8 cellular contexts compared by ENCODE assay signal in genomic region chr17:76014100-76014924, GRCh38. TPM values are rescaled to one million over a fixed set of nuclear protein-coding genes. Genes with fewer than 3 reads are reported as not detected.
DNase-seq lines count a peak whose midpoint lies in the region; ATAC-seq and TF ChIP-seq lines count a peak whose summit lies in the region.

No MANE protein-coding gene starts in this region.

- intact Hi-C loops in left ventricle myocardium superior (cut with micrococcal nuclease) (no loop called here), sigmoid colon (cut with DNase I) (loop anchor here (2.0 kb wide), 1 partner anchor 58 kb away; the partner anchor contains the start of gene SRP68)

- H3K9me3 Mint-ChIP-seq in activated naive CD8-positive, alpha-beta T cell treated with anti-CD3 and anti-CD28 coated beads, Interleukin-2, amount 50 U/mL, for 24 hours: no peaks in the 10 kb centered on the region

- H3K36me3 Mint-ChIP-seq in activated naive CD8-positive, alpha-beta T cell treated with anti-CD3 and anti-CD28 coated beads, Interleukin-2, amount 50 U/mL, for 24 hours (ENCODE audit: low read depth): no peaks in the 10 kb centered on the region

- H3K27ac ChIP-seq in 22Rv1 (no peak overlapping the region), sigmoid colon (peak overlapping the region in 1 of 4 donors; percentile 6)

- no peaks in the 10 kb centered on the region for H3K36me3 ChIP-seq in sigmoid colon

- peaks cover 4% of the 10 kb centered on the region for H3K4me1 Mint-ChIP-seq in activated naive CD8-positive, alpha-beta T cell treated with anti-CD3 and anti-CD28 coated beads, Interleukin-2, amount 50 U/mL, for 24 hours

- H3K4me1 ChIP-seq in sigmoid colon: peaks cover 0 to 16% (median 9%) of the 10 kb centered on the region in 4 donors

- H3K27me3 ChIP-seq in sigmoid colon: no peaks in the 10 kb centered on the region

- TF ChIP-seq POLR2A in sigmoid colon (IDR thresholded peaks at IDR 0.05): no peak

- ATAC-seq in GM18511 (IDR thresholded peaks at IDR 0.05; ENCODE audit: unreplicated experiment) (peak; percentile 64), left ventricle myocardium superior (peak; percentile 86), GM18867 (IDR thresholded peaks at IDR 0.05; ENCODE audit: unreplicated experiment) (no peak)
- peak; percentile 95 for ATAC-seq in activated naive CD8-positive, alpha-beta T cell treated with anti-CD3 and anti-CD28 coated beads, Interleukin-2, amount 50 U/mL, for 24 hours

- WGBS in sigmoid colon, 2 donors: 21 to 31% methylated on average over 19 of the region's 19 CpGs

- H3K4me3 ChIP-seq in sigmoid colon: no peak overlapping the region

- TF ChIP-seq CTCF in 22Rv1 (IDR thresholded peaks at IDR 0.05): peak; percentile 98
- TF ChIP-seq CTCF in sigmoid colon (IDR thresholded peaks at IDR 0.05): peak; percentile 83 to 97 (median 91)

- no peak overlapping the region for H3K27ac Mint-ChIP-seq in activated naive CD8-positive, alpha-beta T cell treated with anti-CD3 and anti-CD28 coated beads, Interleukin-2, amount 50 U/mL, for 24 hours

- H3K4me3 Mint-ChIP-seq in activated naive CD8-positive, alpha-beta T cell treated with anti-CD3 and anti-CD28 coated beads, Interleukin-2, amount 50 U/mL, for 24 hours: no peak overlapping the region

- peak; percentile 45 for DNase-seq in NCI-H128 (lab: John Stamatoyannopoulos, UW; ENCODE audit: unreplicated experiment)
- DNase-seq in T follicular helper cell (ENCODE audit: low read depth): peak; percentile 68
- DNase-seq in activated naive CD8-positive, alpha-beta T cell treated with anti-CD3 and anti-CD28 coated beads, Interleukin-2, amount 50 U/mL, for 24 hours: peak; percentile 76
- DNase-seq in left ventricle myocardium superior: peak; percentile 81
- DNase-seq in sigmoid colon: peak; percentile 87

- H3K27me3 Mint-ChIP-seq in activated naive CD8-positive, alpha-beta T cell treated with anti-CD3 and anti-CD28 coated beads, Interleukin-2, amount 50 U/mL, for 24 hours: no peaks in the 10 kb centered on the region

- TF ChIP-seq EP300 in sigmoid colon (IDR thresholded peaks at IDR 0.05): no peak

- no peaks in the 10 kb centered on the region for H3K9me3 ChIP-seq in sigmoid colon

RNA-seq across cellular contexts. Expression of gene EVPL, which starts 12.8 kb away (rescaled TPM):
- total RNA-seq in left ventricle myocardium superior (0.07 TPM), sigmoid colon (10 to 100 TPM in 1 of 4 donors, 1 to 10 TPM in 3; 2.9 to 23.5 (median 7.2) TPM)
- 10 to 100 TPM in 1 of 3 donors, 1 to 10 TPM in 2; 4.6 to 16.0 (median 4.8) TPM for polyA plus RNA-seq in sigmoid colon

RNA-seq across cellular contexts. Expression of gene CDK3, which starts 13.7 kb away (rescaled TPM):
- 2.6 TPM for total RNA-seq in left ventricle myocardium superior
- total RNA-seq in sigmoid colon: 1 to 10 TPM in 2 of 4 donors, under 1 TPM in 1, not detected in 1; 0.71 to 2.6 (median 1.4) TPM
- polyA plus RNA-seq in sigmoid colon: 10 to 100 TPM; 11.9 to 15.0 (median 15.0) TPM

RNA-seq across cellular contexts. Expression of gene TEN1, which starts 35.3 kb away (rescaled TPM):
- total RNA-seq in left ventricle myocardium superior (6.6 TPM), sigmoid colon (10 to 100 TPM in 1 of 4 donors, 1 to 10 TPM in 3; 5.3 to 14.8 (median 7.8) TPM)
- polyA plus RNA-seq in sigmoid colon: 10 to 100 TPM; 30.5 to 78.8 (median 57.1) TPM

RNA-seq across cellular contexts. Expression of gene ACOX1, which starts 35.3 kb away (rescaled TPM):
- total RNA-seq in left ventricle myocardium superior (101 TPM), sigmoid colon (10 to 100 TPM; 32.7 to 38.9 (median 36.5) TPM)
- polyA plus RNA-seq in sigmoid colon: 10 to 100 TPM; 31.3 to 93.2 (median 32.4) TPM

RNA-seq across cellular contexts. Expression of gene SRP68, which starts 58.0 kb away (rescaled TPM):
- total RNA-seq in left ventricle myocardium superior (66.1 TPM), sigmoid colon (10 to 100 TPM; 53.1 to 60.6 (median 53.8) TPM)
- polyA plus RNA-seq in sigmoid colon: 10 to 100 TPM; 37.2 to 52.4 (median 37.7) TPM
